ENCODE assay signal across 1 cellular context in genomic region chr3:152969557-152970300, GRCh38.
A peak's percentile ranks its signal among the peaks of the same experiment; 100 is the strongest.
TF ChIP-seq lines count a peak whose summit lies in the region.

No MANE protein-coding gene starts in this region.

TF ChIP-seq in H1, 55 proteins besides CTCF, POLR2A, EP300 and RAD21 (continued from another document):
- TF ChIP-seq CHD7 (IDR thresholded peaks at IDR 0.05; ENCODE audit: insufficient replicate concordance, low read length) = peak; percentile 37
- TF ChIP-seq GABPA (IDR thresholded peaks at IDR 0.05; ENCODE audit: borderline replicate concordance, insufficient read depth, low read length) = no peak
